In the genomic region with DNA sequence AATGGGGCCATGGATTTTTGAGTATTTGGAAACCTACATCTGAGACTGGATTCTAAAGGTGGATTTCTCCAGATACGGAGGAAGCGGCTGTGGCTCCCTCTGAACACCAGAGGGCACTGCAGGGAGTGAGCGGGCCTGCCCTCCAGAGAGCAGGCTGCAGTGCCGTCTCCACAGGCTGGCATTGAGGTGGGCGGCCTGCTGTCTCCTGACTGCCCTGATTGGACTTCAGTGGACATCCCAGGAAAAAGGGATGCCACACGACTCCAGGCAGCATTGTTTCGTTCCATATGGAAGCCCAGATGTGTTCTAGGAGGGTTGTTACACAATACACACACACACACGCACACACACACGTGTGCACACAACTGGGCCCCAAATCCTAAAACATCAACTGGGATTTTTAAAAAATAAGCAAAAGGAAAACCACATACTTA, we compare ENCODE assay signal across 8 cellular contexts. TPM values are rescaled to one million over a fixed set of nuclear protein-coding genes. Genes with fewer than 3 reads are reported as not detected.
A peak's percentile ranks its signal among the peaks of the same experiment; 100 is the strongest.
DNase-seq lines count a peak whose midpoint lies in the region; ATAC-seq and TF ChIP-seq lines count a peak whose summit lies in the region.

No MANE protein-coding gene starts in this region.

- CTCF ChIA-PET in A673 (lab: Charles Lee), result interaction anchor here (0.5 to 0.6 kb wide), 2 partner anchors 9 to 21 kb away, joined by 3 read pairs; partner anchors contain the start of gene ANO2
- CTCF ChIA-PET in activated CD4-positive, alpha-beta memory T cell treated with anti-CD3 and anti-CD28 coated beads for 36 hours (lab: Charles Lee), result interaction anchor here (0.6 to 3.4 kb wide), 4 partner anchors 9 to 72 kb away, joined by 3 to 17 read pairs (median 8); no protein-coding TSS in a partner anchor

- H3K4me3 ChIP-seq in A673 (ENCODE audit: low read depth, low read length, poor library complexity, severe bottlenecking), result no peak overlapping the region
- H3K4me3 ChIP-seq in epithelial cell of esophagus (ENCODE audit: low read length), result no peak overlapping the region

- H3K27ac Mint-ChIP-seq in activated CD4-positive, alpha-beta memory T cell treated with anti-CD3 and anti-CD28 coated beads for 36 hours, result no peak overlapping the region

- H3K4me3 Mint-ChIP-seq in activated CD4-positive, alpha-beta memory T cell treated with anti-CD3 and anti-CD28 coated beads for 36 hours, result no peak overlapping the region

- DNase-seq in A673 (ENCODE audit: low spot score), result peak; percentile 73
- DNase-seq in GM13977 (ENCODE audit: low spot score), result peak; percentile 70
- DNase-seq in NCI-H2107 (lab: John Stamatoyannopoulos, UW), result peak; percentile 31
- DNase-seq in activated CD4-positive, alpha-beta memory T cell treated with anti-CD3 and anti-CD28 coated beads for 36 hours, result peak; percentile 57
- peak; percentile 54 for DNase-seq in epithelial cell of esophagus (ENCODE audit: low read depth)
- DNase-seq in myocyte (ENCODE audit: low read depth), result peak; percentile 65
- DNase-seq in superior temporal gyrus (ENCODE audit: extremely low spot score), result peak; percentile 62

- H3K36me3 ChIP-seq in A673 (ENCODE audit: insufficient read depth, low read length, poor library complexity, severe bottlenecking), result no peaks in the 10 kb centered on the region

- no peaks in the 10 kb centered on the region for H3K9me3 ChIP-seq in A673 (ENCODE audit: low read depth, low read length, poor library complexity, severe bottlenecking)

- H3K36me3 Mint-ChIP-seq in activated CD4-positive, alpha-beta memory T cell treated with anti-CD3 and anti-CD28 coated beads for 36 hours, result no peaks in the 10 kb centered on the region

- H3K4me1 Mint-ChIP-seq in activated CD4-positive, alpha-beta memory T cell treated with anti-CD3 and anti-CD28 coated beads for 36 hours (ENCODE audit: low read depth), result no peaks in the 10 kb centered on the region

- no peak overlapping the region for H3K27ac ChIP-seq in A673 (ENCODE audit: low read depth, low read length, poor library complexity, severe bottlenecking)

- POLR2A ChIA-PET in A673 (lab: Charles Lee; ENCODE audit: low non-redundant PET), result no interaction called here
- POLR2A ChIA-PET in activated CD4-positive, alpha-beta memory T cell treated with anti-CD3 and anti-CD28 coated beads for 36 hours (lab: Charles Lee), result no interaction called here

- no peaks in the 10 kb centered on the region for H3K27me3 ChIP-seq in A673 (replicated peaks; ENCODE audit: insufficient read depth, low read depth, low read length, poor library complexity)

- TF ChIP-seq CTCF in A673 (conservative IDR thresholded peaks at IDR 0.05; ENCODE audit: low read depth, low read length) (peak; percentile 90), GM13977 (IDR thresholded peaks at IDR 0.05; ENCODE audit: extremely low read depth, insufficient read depth, missing control alignments) (peak; percentile 82), epithelial cell of esophagus (IDR thresholded peaks at IDR 0.05; ENCODE audit: insufficient read depth, low read depth, low read length, missing control alignments) (peak; percentile 88)

- no peaks in the 10 kb centered on the region for H3K9me3 Mint-ChIP-seq in activated CD4-positive, alpha-beta memory T cell treated with anti-CD3 and anti-CD28 coated beads for 36 hours

- BruUV-seq in A673 (replicated peaks; lab: Mats Ljungman, UMichigan), result no TSS peak

- intact Hi-C loops in A673 (cut with micrococcal nuclease; ENCODE audit: unreplicated experiment), result loop anchor here (2.0 kb wide), 1 partner anchor 75 kb away; no protein-coding TSS in a partner anchor
- intact Hi-C loops in activated CD4-positive, alpha-beta memory T cell treated with anti-CD3 and anti-CD28 coated beads for 36 hours (cut with micrococcal nuclease), result no loop called here

- H3K4me1 ChIP-seq in A673 (ENCODE audit: insufficient read depth, low read length, poor library complexity, severe bottlenecking), result peaks cover 16% of the 10 kb centered on the region

- in situ Hi-C loops in GM13977 (cut with MboI; ENCODE audit: low pct_unique_long_range_greater_than_20kb, low sequenced_read_pairs, unreplicated experiment), result no loop called here

- ATAC-seq in HG02571 (IDR thresholded peaks at IDR 0.05; ENCODE audit: unreplicated experiment), result no peak

- peaks cover 4% of the 10 kb centered on the region for H3K27me3 Mint-ChIP-seq in activated CD4-positive, alpha-beta memory T cell treated with anti-CD3 and anti-CD28 coated beads for 36 hours

RNA-seq across cellular contexts. Expression of gene ANO2, which starts 20.9 kb away (rescaled TPM):
- total RNA-seq in A673 (2021) (not detected in 2 replicates), myocyte (2.2 and 7.8 TPM in 2 replicates)
- not detected for total RNA-seq in activated CD4-positive, alpha-beta memory T cell treated with anti-CD3 and anti-CD28 coated beads for 36 hours
- polyA plus RNA-seq in myocyte (2012), result 7.3 TPM
